8 cellular contexts compared by ENCODE assay signal in the genomic region with DNA sequence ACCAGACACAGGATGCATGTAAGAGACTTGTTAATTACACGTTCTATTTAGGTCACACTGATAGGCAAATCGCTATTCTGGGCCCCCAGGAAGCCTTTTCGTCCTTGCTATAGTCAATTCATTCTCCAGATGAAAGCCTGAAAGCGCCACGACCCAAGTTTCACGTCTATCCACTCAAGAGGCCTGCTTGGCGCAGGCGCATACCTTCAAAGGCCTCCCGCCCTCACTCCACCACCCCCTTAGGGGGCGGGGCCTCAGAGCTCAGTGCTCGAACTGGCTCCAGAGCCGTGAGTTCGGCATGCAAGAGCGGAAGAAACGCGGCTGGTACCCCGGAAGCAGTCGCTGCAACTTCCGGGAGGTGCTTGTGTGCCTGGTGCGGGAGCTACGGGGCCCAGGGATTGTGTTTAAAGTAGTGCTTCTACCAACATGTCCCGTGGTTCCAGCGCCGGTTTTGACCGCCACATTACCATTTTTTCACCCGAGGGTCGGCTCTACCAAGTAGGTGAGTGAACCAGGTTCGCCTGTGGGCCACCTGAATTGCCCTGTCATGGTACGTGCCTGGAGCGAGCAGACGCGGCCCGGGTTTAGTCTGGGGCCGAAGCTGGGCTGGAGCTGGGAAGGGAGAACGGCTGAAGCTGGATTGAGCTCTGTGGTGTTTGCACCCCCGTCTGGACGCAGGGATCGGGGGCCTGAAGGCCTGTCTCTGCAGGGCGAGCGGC. TPM values are rescaled to one million over a fixed set of nuclear protein-coding genes. Genes with fewer than 3 reads are reported as not detected.
A peak's percentile ranks its signal among the peaks of the same experiment; 100 is the strongest.
DNase-seq lines count a peak whose midpoint lies in the region; ATAC-seq and TF ChIP-seq lines count a peak whose summit lies in the region.

A gene (plus strand): TSS at position 332 of the 719 bp plus-strand sequence. CDS start 95 bp downstream, at position 427.

- H3K4me1 ChIP-seq in adipocyte (ENCODE audit: control insufficient read depth, insufficient read depth, low read length) (peaks cover 45% of the 10 kb centered on the region), parathyroid adenoma (peaks cover 7% of the 10 kb centered on the region), tibial nerve (peaks cover 0 to 60% (median 28%) of the 10 kb centered on the region in 4 donors)

- peaks cover 30% of the 10 kb centered on the region for H3K79me2 ChIP-seq in parathyroid adenoma

- peak within 1 kb of the TSS; percentile 99 for H3K9ac ChIP-seq in adipocyte (ENCODE audit: low read length)
- H3K9ac ChIP-seq in parathyroid adenoma: peak within 1 kb of the TSS; percentile 73

- TF ChIP-seq EP300 in tibial nerve (IDR thresholded peaks at IDR 0.05): peak; percentile 90 to 96

- peak within 1 kb of the TSS; percentile 56 for H3K4me3 ChIP-seq in GM12875 (ENCODE audit: low read depth, low read length)
- peak within 1 kb of the TSS; percentile 99 for H3K4me3 ChIP-seq in adipocyte (ENCODE audit: low read length)
- H3K4me3 ChIP-seq in parathyroid adenoma (ENCODE audit: low read depth, low read length): peak within 1 kb of the TSS; percentile 85
- peak within 1 kb of the TSS; percentile 61 to 90 (median 76) for H3K4me3 ChIP-seq in tibial nerve

- WGBS in tibial nerve, 2 donors: 0 to 1% methylated on average over 35 of the region's 40 CpGs

- H3K27me3 ChIP-seq in adipocyte (replicated peaks; ENCODE audit: control insufficient read depth, insufficient read depth, low read length) (no peaks in the 10 kb centered on the region), parathyroid adenoma (ENCODE audit: control insufficient read depth, insufficient read depth, low read length) (no peaks in the 10 kb centered on the region), tibial nerve (no peaks in the 10 kb centered on the region)

- H3K36me3 ChIP-seq in adipocyte (ENCODE audit: control insufficient read depth, insufficient read depth, low read length, severe bottlenecking) (peaks cover 6% of the 10 kb centered on the region), parathyroid adenoma (ENCODE audit: control insufficient read depth, insufficient read depth, low read length) (no peaks in the 10 kb centered on the region), tibial nerve (no peaks in the 10 kb centered on the region)

- DNase-seq in NCI-H1436 (lab: John Stamatoyannopoulos, UW) (peak; percentile 99), T follicular helper cell (ENCODE audit: low read depth) (peak; percentile 99), adipocyte (ENCODE audit: low read depth) (peak; percentile 100), Right ventricle myocardium superior (peak; percentile 99), tibial nerve (ENCODE audit: low spot score in 2 of 2) (peak; percentile 96 to 98)

- peak; percentile 94 for ATAC-seq in HG02798 (IDR thresholded peaks at IDR 0.05; ENCODE audit: poor library complexity, unreplicated experiment)
- ATAC-seq in Right ventricle myocardium superior (ENCODE audit: poor library complexity): peak; percentile 99

- peak within 1 kb of the TSS; percentile 85 for H3K4me2 ChIP-seq in parathyroid adenoma (ENCODE audit: low read length)

- intact Hi-C loops in Right ventricle myocardium superior (cut with DNase I): loop anchor here (2.0 kb wide), 1 partner anchor 111 kb away; no protein-coding TSS in a partner anchor

- no peak for TF ChIP-seq CTCF in GM12875 (IDR thresholded peaks at IDR 0.05; ENCODE audit: borderline replicate concordance, insufficient read depth, low read depth, low read length)
- TF ChIP-seq CTCF in parathyroid adenoma (IDR thresholded peaks at IDR 0.05): no peak
- peak in 1 of 5 experiments; percentile 35 for TF ChIP-seq CTCF in tibial nerve (IDR thresholded peaks at IDR 0.05)

- peak within 1 kb of the TSS; percentile 91 for H2AFZ ChIP-seq in parathyroid adenoma

- H3K27ac ChIP-seq in parathyroid adenoma (peak within 1 kb of the TSS; percentile 82), tibial nerve (peak within 1 kb of the TSS; percentile 19 to 92 (median 88))

- no peaks in the 10 kb centered on the region for H3K9me3 ChIP-seq in adipocyte (ENCODE audit: control insufficient read depth, low read length)
- no peaks in the 10 kb centered on the region for H3K9me3 ChIP-seq in parathyroid adenoma (ENCODE audit: control insufficient read depth, low read length)
- H3K9me3 ChIP-seq in tibial nerve: no peaks in the 10 kb centered on the region

- TF ChIP-seq POLR2A in tibial nerve (IDR thresholded peaks at IDR 0.05): peak; percentile 75 to 84

RNA-seq across cellular contexts. Expression of the gene that starts here (rescaled TPM):
- total RNA-seq in Right ventricle myocardium superior (178 TPM), tibial nerve (100 to 1,000 TPM in 1 of 4 donors, 10 to 100 TPM in 3; 65.3 to 129 (median 87.7) TPM)

Comparison
In these comparisons a context has a peak if more than half of its experiments do, and no peak if none do; other contexts are left out.
1. Peak in every context shown above with its lines: DNase-seq, ATAC-seq, H3K4me3 ChIP-seq and H3K27ac ChIP-seq.